In the genomic region with DNA sequence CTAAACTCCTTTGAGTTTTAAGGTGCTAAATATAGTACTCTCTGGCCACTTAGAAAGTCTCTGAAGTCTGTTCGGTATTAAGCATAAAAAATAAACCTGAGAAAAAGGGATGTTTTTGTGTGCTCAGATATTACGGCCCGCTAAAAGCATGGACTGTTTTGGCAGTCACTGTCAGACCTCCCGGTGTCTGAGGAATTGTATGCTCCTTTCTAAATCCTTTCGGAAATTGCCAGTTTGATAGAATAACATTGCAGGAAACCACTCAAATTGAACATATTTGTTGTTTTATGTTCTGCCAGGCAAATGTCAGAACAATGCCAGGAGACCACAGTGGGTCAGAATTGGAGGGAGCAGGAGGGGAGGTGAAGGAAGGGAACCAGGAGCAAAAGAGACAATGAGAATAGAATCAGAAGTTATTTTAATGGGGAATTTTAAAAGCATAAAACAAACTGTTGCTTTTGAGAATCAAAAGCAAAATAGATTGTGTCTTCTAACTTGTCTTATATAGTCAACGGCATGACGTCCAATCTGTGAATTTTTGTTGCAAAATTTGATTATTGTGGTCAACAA, we compare ENCODE assay signal across 10 cellular contexts.
DNase-seq lines count a peak whose midpoint lies in the region; FAIRE-seq and TF ChIP-seq lines count a peak whose summit lies in the region.
"Had no signal": no experiment of that assay in that cellular context is flagged by ENCODE, and none has a peak within 500 bp of the region (broad histone marks: within the 10 kb centered on the region; RNA-seq: fewer than 3 reads in every experiment).

No MANE protein-coding gene starts in this region.

- H2BK15ac ChIP-seq in mesendoderm (replicated peaks; ENCODE audit: low read depth) = no peak overlapping the region

- no CpG with 5 or more reads among the region's 7 CpGs for WGBS in mesendoderm (ENCODE audit: extremely low coverage, insufficient coverage, low lambda C conversion rate)

- H3K36me3 ChIP-seq in mesendoderm (ENCODE audit: control insufficient read depth, insufficient read depth, low read length) (no peaks in the 10 kb centered on the region), tibial artery (no peaks in the 10 kb centered on the region)

- H3K4me1 ChIP-seq in mesendoderm (ENCODE audit: control insufficient read depth, low read depth, low read length) (no peaks in the 10 kb centered on the region), tibial artery (peaks cover 0 to 19% (median 4%) of the 10 kb centered on the region in 4 donors)

- H3K27me3 ChIP-seq in mesendoderm (ENCODE audit: insufficient read depth, low read length, poor library complexity) (no peaks in the 10 kb centered on the region), tibial artery (no peaks in the 10 kb centered on the region)

- peak overlapping the region; percentile 17 for H2BK5ac ChIP-seq in mesendoderm (ENCODE audit: low read length)

- H3K27ac ChIP-seq in caudate nucleus (ENCODE audit: low read depth, low read length) (peak overlapping the region; percentile 5), mesendoderm (ENCODE audit: low read depth, low read length) (peak overlapping the region; percentile 49), tibial artery (peak overlapping the region; percentile 24 to 44)

- no peak for FAIRE-seq in GM12892 (lab: Jason Lieb, UNC)

- H3K79me2 ChIP-seq in mesendoderm (ENCODE audit: control insufficient read depth, insufficient read depth, low read length) = no peaks in the 10 kb centered on the region

- H3K4me3 ChIP-seq in mesendoderm (ENCODE audit: low read length) = no peak overlapping the region
- H3K4me3 ChIP-seq in tibial artery = peak overlapping the region in 1 of 2 donors; percentile 8

- DNase-seq in caudate nucleus (lab: John Stamatoyannopoulos, UW) = peak in 2 of 61 donors; percentile 1 to 94
- DNase-seq in mesendoderm = no peak
- no peak for DNase-seq in tibial artery
- DNase-seq in ureter (ENCODE audit: low spot score) = no peak
- DNase-seq in GM12892 (ENCODE audit: insufficient read length) = no peak
- DNase-seq in KBM-7 = no peak
- DNase-seq: activated effector memory CD4-positive, alpha-beta T cell treated with Interleukin-2 at 50 U/mL for 16 hours; NCI-H2171 treated with DMSO at 0.1 percent for 48 hours; T-helper 9 cell had no signal

- no peak overlapping the region for H3K9ac ChIP-seq in mesendoderm (ENCODE audit: low read length)

- no peak for TF ChIP-seq POLR2A in GM12892 (IDR thresholded peaks at IDR 0.05; ENCODE audit: low read depth, low read length)

- H3K56ac ChIP-seq in mesendoderm (ENCODE audit: low read length) = peak overlapping the region; percentile 44

- peak; percentile 88 for TF ChIP-seq EP300 in Ishikawa (IDR thresholded peaks at IDR 0.05; ENCODE audit: borderline replicate concordance)

- H3K4me2 ChIP-seq in mesendoderm (ENCODE audit: low read length) = no peak overlapping the region

- H3K4ac ChIP-seq in mesendoderm (ENCODE audit: low read depth, low read length) = no peak overlapping the region

- no peaks in the 10 kb centered on the region for H3K79me1 ChIP-seq in mesendoderm (ENCODE audit: low read length)

- peak overlapping the region; percentile 87 for H3K18ac ChIP-seq in mesendoderm (ENCODE audit: low read length)

- no peaks in the 10 kb centered on the region for H3K9me3 ChIP-seq in tibial artery

- TF ChIP-seq RAD21 in Ishikawa (IDR thresholded peaks at IDR 0.05; ENCODE audit: low read depth) = no peak

- in situ Hi-C loops in KBM-7 (cut with MboI; ENCODE audit: low pct_unique_long_range_greater_than_20kb, low sequenced_read_pairs) = no loop called here

- TF ChIP-seq CTCF in tibial artery (IDR thresholded peaks at IDR 0.05) = no peak

- H4K5ac ChIP-seq in mesendoderm (ENCODE audit: low read length) = no peak overlapping the region

- intact Hi-C loops in tibial artery (cut with DNase I; ENCODE audit: low total_unique reads) = no loop called here

- H3K23ac ChIP-seq in mesendoderm (ENCODE audit: low read length) = no peak overlapping the region

- peak overlapping the region; percentile 85 for H2BK120ac ChIP-seq in mesendoderm (ENCODE audit: low read depth, low read length)

- H2AK5ac ChIP-seq in mesendoderm (ENCODE audit: low read length) = no peak overlapping the region

- no peak overlapping the region for H4K8ac ChIP-seq in mesendoderm (ENCODE audit: low read depth, low read length)

TF ChIP-seq in Ishikawa, 13 proteins besides CTCF, POLR2A, EP300 and RAD21:
- TF ChIP-seq, protein P1, sequence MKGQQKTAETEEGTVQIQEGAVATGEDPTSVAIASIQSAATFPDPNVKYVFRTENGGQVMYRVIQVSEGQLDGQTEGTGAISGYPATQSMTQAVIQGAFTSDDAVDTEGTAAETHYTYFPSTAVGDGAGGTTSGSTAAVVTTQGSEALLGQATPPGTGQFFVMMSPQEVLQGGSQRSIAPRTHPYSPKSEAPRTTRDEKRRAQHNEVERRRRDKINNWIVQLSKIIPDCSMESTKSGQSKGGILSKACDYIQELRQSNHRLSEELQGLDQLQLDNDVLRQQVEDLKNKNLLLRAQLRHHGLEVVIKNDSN (IDR thresholded peaks at IDR 0.05) = 0 out of 2 replicates have a peak, but pooled peaks have one; percentile 13
- TF ChIP-seq TAF1 (IDR thresholded peaks at IDR 0.05; ENCODE audit: low read depth) (no peak), EGR1 (IDR thresholded peaks at IDR 0.05) (no peak), FOXM1 (IDR thresholded peaks at IDR 0.05; ENCODE audit: borderline replicate concordance, low read depth) (no peak; the same call in 1 of the 2 replicates), ZBTB7A (IDR thresholded peaks at IDR 0.05; ENCODE audit: low read depth) (no peak), TCF12 (IDR thresholded peaks at IDR 0.05; ENCODE audit: low read depth) (peak; percentile 80), NFIC (IDR thresholded peaks at IDR 0.05) (peak; percentile 86), TEAD4 (IDR thresholded peaks at IDR 0.05) (peak; percentile 86), CEBPB (IDR thresholded peaks at IDR 0.05) (0 out of 2 replicates have a peak, but pooled peaks have one; percentile 31), CREB1 (IDR thresholded peaks at IDR 0.05; ENCODE audit: low read depth) (no peak), YY1 (IDR thresholded peaks at IDR 0.05; ENCODE audit: low read depth) (no peak)
- TF ChIP-seq, protein P2, sequence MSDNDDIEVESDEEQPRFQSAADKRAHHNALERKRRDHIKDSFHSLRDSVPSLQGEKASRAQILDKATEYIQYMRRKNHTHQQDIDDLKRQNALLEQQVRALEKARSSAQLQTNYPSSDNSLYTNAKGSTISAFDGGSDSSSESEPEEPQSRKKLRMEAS (IDR thresholded peaks at IDR 0.05) = peak; percentile 40; the same call in 1 of the 2 replicates
- TF ChIP-seq, protein P3, sequence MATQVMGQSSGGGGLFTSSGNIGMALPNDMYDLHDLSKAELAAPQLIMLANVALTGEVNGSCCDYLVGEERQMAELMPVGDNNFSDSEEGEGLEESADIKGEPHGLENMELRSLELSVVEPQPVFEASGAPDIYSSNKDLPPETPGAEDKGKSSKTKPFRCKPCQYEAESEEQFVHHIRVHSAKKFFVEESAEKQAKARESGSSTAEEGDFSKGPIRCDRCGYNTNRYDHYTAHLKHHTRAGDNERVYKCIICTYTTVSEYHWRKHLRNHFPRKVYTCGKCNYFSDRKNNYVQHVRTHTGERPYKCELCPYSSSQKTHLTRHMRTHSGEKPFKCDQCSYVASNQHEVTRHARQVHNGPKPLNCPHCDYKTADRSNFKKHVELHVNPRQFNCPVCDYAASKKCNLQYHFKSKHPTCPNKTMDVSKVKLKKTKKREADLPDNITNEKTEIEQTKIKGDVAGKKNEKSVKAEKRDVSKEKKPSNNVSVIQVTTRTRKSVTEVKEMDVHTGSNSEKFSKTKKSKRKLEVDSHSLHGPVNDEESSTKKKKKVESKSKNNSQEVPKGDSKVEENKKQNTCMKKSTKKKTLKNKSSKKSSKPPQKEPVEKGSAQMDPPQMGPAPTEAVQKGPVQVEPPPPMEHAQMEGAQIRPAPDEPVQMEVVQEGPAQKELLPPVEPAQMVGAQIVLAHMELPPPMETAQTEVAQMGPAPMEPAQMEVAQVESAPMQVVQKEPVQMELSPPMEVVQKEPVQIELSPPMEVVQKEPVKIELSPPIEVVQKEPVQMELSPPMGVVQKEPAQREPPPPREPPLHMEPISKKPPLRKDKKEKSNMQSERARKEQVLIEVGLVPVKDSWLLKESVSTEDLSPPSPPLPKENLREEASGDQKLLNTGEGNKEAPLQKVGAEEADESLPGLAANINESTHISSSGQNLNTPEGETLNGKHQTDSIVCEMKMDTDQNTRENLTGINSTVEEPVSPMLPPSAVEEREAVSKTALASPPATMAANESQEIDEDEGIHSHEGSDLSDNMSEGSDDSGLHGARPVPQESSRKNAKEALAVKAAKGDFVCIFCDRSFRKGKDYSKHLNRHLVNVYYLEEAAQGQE (IDR thresholded peaks at IDR 0.05; ENCODE audit: low read depth) = no peak
